1 cellular context compared by ENCODE assay signal in genomic region chr1:157139125-157139524, GRCh38.
TF ChIP-seq lines count a peak whose summit lies in the region.

No MANE protein-coding gene starts in this region.

TF ChIP-seq in endothelial cell of umbilical vein, 7 proteins besides CTCF, POLR2A, EP300 and RAD21 (continued from another document):
- TF ChIP-seq GATA2 (IDR thresholded peaks at IDR 0.05; ENCODE audit: insufficient read depth, insufficient read length, low read depth, low read length): no peak
- TF ChIP-seq FOS (IDR thresholded peaks at IDR 0.05; ENCODE audit: borderline replicate concordance, insufficient read depth, low read length): no peak
- TF ChIP-seq JUN (IDR thresholded peaks at IDR 0.05; ENCODE audit: borderline replicate concordance, insufficient read depth, insufficient read length, low read depth): no peak
- TF ChIP-seq POLR2AphosphoS5 (IDR thresholded peaks at IDR 0.05; ENCODE audit: insufficient read depth, low read depth, low read length): no peak
- no peak for TF ChIP-seq MYC (IDR thresholded peaks at IDR 0.05; ENCODE audit: low read depth, low read length)
